8 cellular contexts compared by ENCODE assay signal in the genomic region with DNA sequence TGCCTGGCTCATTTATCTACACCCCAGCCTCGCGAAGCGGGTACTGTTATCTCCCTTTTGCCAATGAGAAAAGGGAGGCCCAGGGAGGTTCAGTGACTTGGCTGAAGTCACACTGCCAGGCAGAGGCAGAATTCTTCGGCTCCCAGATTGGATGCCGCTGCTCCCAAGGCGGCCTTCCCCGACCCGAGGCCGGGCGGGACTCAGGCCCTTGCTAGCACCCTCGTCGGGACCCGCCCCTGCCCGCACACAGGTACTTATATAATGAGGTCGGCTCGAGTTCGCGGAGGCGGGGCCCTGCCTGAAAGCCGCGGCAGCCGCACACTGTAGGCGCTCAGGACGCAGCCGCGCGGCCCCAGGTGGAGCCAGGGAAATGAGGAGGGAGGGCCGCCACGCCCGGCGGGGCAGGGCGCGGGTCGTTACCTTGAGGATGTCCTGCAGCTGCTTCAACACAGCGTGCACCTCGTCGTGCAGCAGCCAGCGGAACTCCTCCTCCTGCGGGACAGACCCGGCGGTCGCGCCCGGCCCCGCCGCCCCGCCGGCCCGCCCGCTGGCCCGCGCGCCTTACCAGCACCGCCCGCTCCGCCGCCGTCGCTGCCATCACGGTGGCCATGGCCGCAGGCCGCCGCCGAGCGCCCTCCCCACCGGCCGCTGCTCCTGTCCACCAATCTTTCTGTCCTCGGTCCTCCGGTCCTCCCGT. TPM values are rescaled to one million over a fixed set of nuclear protein-coding genes. Genes with fewer than 3 reads are reported as not detected.
DNase-seq lines count a peak whose midpoint lies in the region; ATAC-seq and TF ChIP-seq lines count a peak whose summit lies in the region.

A gene with protein sequence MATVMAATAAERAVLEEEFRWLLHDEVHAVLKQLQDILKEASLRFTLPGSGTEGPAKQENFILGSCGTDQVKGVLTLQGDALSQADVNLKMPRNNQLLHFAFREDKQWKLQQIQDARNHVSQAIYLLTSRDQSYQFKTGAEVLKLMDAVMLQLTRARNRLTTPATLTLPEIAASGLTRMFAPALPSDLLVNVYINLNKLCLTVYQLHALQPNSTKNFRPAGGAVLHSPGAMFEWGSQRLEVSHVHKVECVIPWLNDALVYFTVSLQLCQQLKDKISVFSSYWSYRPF (minus strand): TSS at position 672 of the 697 bp plus-strand sequence. CDS start 62 bp downstream, at position 610.

- TF ChIP-seq POLR2A in Peyer's patch (IDR thresholded peaks at IDR 0.05), result peak; percentile 80 to 86

- H3K9me3 Mint-ChIP-seq in activated T-helper 2 cell treated with anti-CD3 and anti-CD28 coated beads, Interferon-gamma antibody, Interleukin-2, Interleukin-4, amounts not matched to agents 10 μg/mL and 5 μg/mL and 100 μg/mL, durations not matched to agents 14 hours and 24 hours and 36 hours, result no peaks in the 10 kb centered on the region
- H3K9me3 Mint-ChIP-seq in nephron progenitor cell, result no peaks in the 10 kb centered on the region
- no peaks in the 10 kb centered on the region for H3K9me3 Mint-ChIP-seq in stimulated activated naive CD8-positive, alpha-beta T cell treated with anti-CD3 and anti-CD28 coated beads, Interleukin-15, Interleukin-2, amounts not matched to agents 100 ng/mL and 50 ng/mL, for 24 hours

- no peaks in the 10 kb centered on the region for H3K27me3 ChIP-seq in Peyer's patch

- TF ChIP-seq CTCF in Peyer's patch (IDR thresholded peaks at IDR 0.05) (no peak), fibroblast of the aortic adventitia (IDR thresholded peaks at IDR 0.05; ENCODE audit: insufficient read depth, low read length) (no peak), nephron progenitor cell (IDR thresholded peaks at IDR 0.05) (no peak)

- peak; percentile 84 for DNase-seq in DMS53 treated with DMSO at 0.1 percent for 48 hours (lab: John Stamatoyannopoulos, UW; ENCODE audit: unreplicated experiment)
- DNase-seq in Peyer's patch, result peak; percentile 93 to 97 (median 97)
- peak; percentile 82 for DNase-seq in activated T-helper 2 cell treated with anti-CD3 and anti-CD28 coated beads, Interferon-gamma antibody, Interleukin-2, Interleukin-4, amounts not matched to agents 10 μg/mL and 5 μg/mL and 100 μg/mL, durations not matched to agents 14 hours and 24 hours and 36 hours (ENCODE audit: low spot score)
- peak; percentile 51 for DNase-seq in fibroblast of the aortic adventitia (ENCODE audit: low read depth)
- DNase-seq in nephron progenitor cell, result peak; percentile 79

- H3K27me3 Mint-ChIP-seq in activated T-helper 2 cell treated with anti-CD3 and anti-CD28 coated beads, Interferon-gamma antibody, Interleukin-2, Interleukin-4, amounts not matched to agents 10 μg/mL and 5 μg/mL and 100 μg/mL, durations not matched to agents 14 hours and 24 hours and 36 hours (ENCODE audit: low read depth), result no peaks in the 10 kb centered on the region
- peaks cover 8% of the 10 kb centered on the region for H3K27me3 Mint-ChIP-seq in nephron progenitor cell (ENCODE audit: low read depth, poor library complexity)
- no peaks in the 10 kb centered on the region for H3K27me3 Mint-ChIP-seq in stimulated activated naive CD8-positive, alpha-beta T cell treated with anti-CD3 and anti-CD28 coated beads, Interleukin-15, Interleukin-2, amounts not matched to agents 100 ng/mL and 50 ng/mL, for 24 hours

- no peak for TF ChIP-seq EP300 in Ishikawa (IDR thresholded peaks at IDR 0.05; ENCODE audit: borderline replicate concordance)

- peak within 1 kb of the TSS; percentile 81 for H3K4me3 Mint-ChIP-seq in activated T-helper 2 cell treated with anti-CD3 and anti-CD28 coated beads, Interferon-gamma antibody, Interleukin-2, Interleukin-4, amounts not matched to agents 10 μg/mL and 5 μg/mL and 100 μg/mL, durations not matched to agents 14 hours and 24 hours and 36 hours (ENCODE audit: low read depth)
- peak within 1 kb of the TSS; percentile 84 for H3K4me3 Mint-ChIP-seq in nephron progenitor cell
- peak within 1 kb of the TSS; percentile 79 for H3K4me3 Mint-ChIP-seq in stimulated activated naive CD8-positive, alpha-beta T cell treated with anti-CD3 and anti-CD28 coated beads, Interleukin-15, Interleukin-2, amounts not matched to agents 100 ng/mL and 50 ng/mL, for 24 hours

- no peak for TF ChIP-seq RAD21 in Ishikawa (IDR thresholded peaks at IDR 0.05; ENCODE audit: low read depth)

- H3K4me1 Mint-ChIP-seq in activated T-helper 2 cell treated with anti-CD3 and anti-CD28 coated beads, Interferon-gamma antibody, Interleukin-2, Interleukin-4, amounts not matched to agents 10 μg/mL and 5 μg/mL and 100 μg/mL, durations not matched to agents 14 hours and 24 hours and 36 hours (ENCODE audit: low read depth), result peaks cover 5% of the 10 kb centered on the region
- peaks cover 29% of the 10 kb centered on the region for H3K4me1 Mint-ChIP-seq in nephron progenitor cell
- peaks cover 16% of the 10 kb centered on the region for H3K4me1 Mint-ChIP-seq in stimulated activated naive CD8-positive, alpha-beta T cell treated with anti-CD3 and anti-CD28 coated beads, Interleukin-15, Interleukin-2, amounts not matched to agents 100 ng/mL and 50 ng/mL, for 24 hours (ENCODE audit: low read depth)

- no peaks in the 10 kb centered on the region for H3K9me3 ChIP-seq in Peyer's patch

- peak within 1 kb of the TSS; percentile 38 for H3K27ac Mint-ChIP-seq in activated T-helper 2 cell treated with anti-CD3 and anti-CD28 coated beads, Interferon-gamma antibody, Interleukin-2, Interleukin-4, amounts not matched to agents 10 μg/mL and 5 μg/mL and 100 μg/mL, durations not matched to agents 14 hours and 24 hours and 36 hours
- peak within 1 kb of the TSS; percentile 54 for H3K27ac Mint-ChIP-seq in nephron progenitor cell
- H3K27ac Mint-ChIP-seq in stimulated activated naive CD8-positive, alpha-beta T cell treated with anti-CD3 and anti-CD28 coated beads, Interleukin-15, Interleukin-2, amounts not matched to agents 100 ng/mL and 50 ng/mL, for 24 hours, result no peak within 1 kb of the TSS

- H3K36me3 ChIP-seq in Peyer's patch, result peaks cover 0 to 46% (median 0%) of the 10 kb centered on the region in 3 donors

- H3K4me3 ChIP-seq in Peyer's patch (peak within 1 kb of the TSS; percentile 72 to 96 (median 82)), fibroblast of the aortic adventitia (ENCODE audit: low read depth, low read length) (peak within 1 kb of the TSS; percentile 83)

- intact Hi-C loops in activated T-helper 2 cell treated with anti-CD3 and anti-CD28 coated beads, Interferon-gamma antibody, Interleukin-2, Interleukin-4, amounts not matched to agents 10 μg/mL and 5 μg/mL and 100 μg/mL, durations not matched to agents 14 hours and 24 hours and 36 hours (cut with micrococcal nuclease), result loop anchor here (1.0 to 2.0 kb wide), 3 partner anchors 35 to 67 kb away; a partner anchor contains a TSS

- H3K27ac ChIP-seq in Peyer's patch, result peak within 1 kb of the TSS; percentile 81 to 99 (median 92)

- H3K36me3 Mint-ChIP-seq in activated T-helper 2 cell treated with anti-CD3 and anti-CD28 coated beads, Interferon-gamma antibody, Interleukin-2, Interleukin-4, amounts not matched to agents 10 μg/mL and 5 μg/mL and 100 μg/mL, durations not matched to agents 14 hours and 24 hours and 36 hours (ENCODE audit: low read depth), result peaks cover 16% of the 10 kb centered on the region
- peaks cover 24% of the 10 kb centered on the region for H3K36me3 Mint-ChIP-seq in nephron progenitor cell (ENCODE audit: low read depth)
- H3K36me3 Mint-ChIP-seq in stimulated activated naive CD8-positive, alpha-beta T cell treated with anti-CD3 and anti-CD28 coated beads, Interleukin-15, Interleukin-2, amounts not matched to agents 100 ng/mL and 50 ng/mL, for 24 hours (ENCODE audit: low read depth), result peaks cover 16% of the 10 kb centered on the region

- H3K4me1 ChIP-seq in Peyer's patch, result peaks cover 6 to 25% (median 8%) of the 10 kb centered on the region in 4 donors

- peak; percentile 52 for ATAC-seq in GM21619 (IDR thresholded peaks at IDR 0.05; ENCODE audit: unreplicated experiment)

TF ChIP-seq in Ishikawa, 13 proteins besides CTCF, POLR2A, EP300 and RAD21:
- 0 out of 2 replicates have a peak, but pooled peaks have one; percentile 35 for TF ChIP-seq YY1 (IDR thresholded peaks at IDR 0.05; ENCODE audit: low read depth)
- TF ChIP-seq, protein P1, sequence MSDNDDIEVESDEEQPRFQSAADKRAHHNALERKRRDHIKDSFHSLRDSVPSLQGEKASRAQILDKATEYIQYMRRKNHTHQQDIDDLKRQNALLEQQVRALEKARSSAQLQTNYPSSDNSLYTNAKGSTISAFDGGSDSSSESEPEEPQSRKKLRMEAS (IDR thresholded peaks at IDR 0.05), result peak; percentile 51
- TF ChIP-seq, protein P2, sequence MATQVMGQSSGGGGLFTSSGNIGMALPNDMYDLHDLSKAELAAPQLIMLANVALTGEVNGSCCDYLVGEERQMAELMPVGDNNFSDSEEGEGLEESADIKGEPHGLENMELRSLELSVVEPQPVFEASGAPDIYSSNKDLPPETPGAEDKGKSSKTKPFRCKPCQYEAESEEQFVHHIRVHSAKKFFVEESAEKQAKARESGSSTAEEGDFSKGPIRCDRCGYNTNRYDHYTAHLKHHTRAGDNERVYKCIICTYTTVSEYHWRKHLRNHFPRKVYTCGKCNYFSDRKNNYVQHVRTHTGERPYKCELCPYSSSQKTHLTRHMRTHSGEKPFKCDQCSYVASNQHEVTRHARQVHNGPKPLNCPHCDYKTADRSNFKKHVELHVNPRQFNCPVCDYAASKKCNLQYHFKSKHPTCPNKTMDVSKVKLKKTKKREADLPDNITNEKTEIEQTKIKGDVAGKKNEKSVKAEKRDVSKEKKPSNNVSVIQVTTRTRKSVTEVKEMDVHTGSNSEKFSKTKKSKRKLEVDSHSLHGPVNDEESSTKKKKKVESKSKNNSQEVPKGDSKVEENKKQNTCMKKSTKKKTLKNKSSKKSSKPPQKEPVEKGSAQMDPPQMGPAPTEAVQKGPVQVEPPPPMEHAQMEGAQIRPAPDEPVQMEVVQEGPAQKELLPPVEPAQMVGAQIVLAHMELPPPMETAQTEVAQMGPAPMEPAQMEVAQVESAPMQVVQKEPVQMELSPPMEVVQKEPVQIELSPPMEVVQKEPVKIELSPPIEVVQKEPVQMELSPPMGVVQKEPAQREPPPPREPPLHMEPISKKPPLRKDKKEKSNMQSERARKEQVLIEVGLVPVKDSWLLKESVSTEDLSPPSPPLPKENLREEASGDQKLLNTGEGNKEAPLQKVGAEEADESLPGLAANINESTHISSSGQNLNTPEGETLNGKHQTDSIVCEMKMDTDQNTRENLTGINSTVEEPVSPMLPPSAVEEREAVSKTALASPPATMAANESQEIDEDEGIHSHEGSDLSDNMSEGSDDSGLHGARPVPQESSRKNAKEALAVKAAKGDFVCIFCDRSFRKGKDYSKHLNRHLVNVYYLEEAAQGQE (IDR thresholded peaks at IDR 0.05; ENCODE audit: low read depth), result no peak
- no peak; the same call in 1 of the 2 replicates for TF ChIP-seq TAF1 (IDR thresholded peaks at IDR 0.05; ENCODE audit: low read depth)

RNA-seq across cellular contexts. Expression of the gene that starts here (rescaled TPM):
- total RNA-seq in Peyer's patch (10 to 100 TPM; 26.3 to 50.1 (median 38.0) TPM), fibroblast of the aortic adventitia (ENCODE audit: low replicate concordance) (9.1 and 14.4 TPM in 2 replicates)
- total RNA-seq in activated T-helper 2 cell treated with anti-CD3 and anti-CD28 coated beads, Interferon-gamma antibody, Interleukin-2, Interleukin-4, amounts not matched to agents 10 μg/mL and 5 μg/mL and 100 μg/mL, durations not matched to agents 14 hours and 24 hours and 36 hours, result 5.1 and 5.5 TPM in 2 replicates

Comparison
In these comparisons a context has a peak if more than half of its experiments do, and no peak if none do; other contexts are left out.
1. Peak in every context shown above with its lines: DNase-seq, ATAC-seq, H3K4me3 ChIP-seq and H3K27ac ChIP-seq.